In genomic region chr7:158731761-158732160, GRCh38 we compare ENCODE assay signal across 1 cellular context.
TF ChIP-seq lines count a peak whose summit lies in the region.

No MANE protein-coding gene starts in this region.

TF ChIP-seq in GM23338, 12 proteins besides CTCF, POLR2A, EP300 and RAD21:
- TF ChIP-seq JUNB (IDR thresholded peaks at IDR 0.05; ENCODE audit: unreplicated experiment): no peak
- TF ChIP-seq REST (IDR thresholded peaks at IDR 0.05; ENCODE audit: unreplicated experiment): no peak
- no peak for TF ChIP-seq POLR2AphosphoS5 (IDR thresholded peaks at IDR 0.05; ENCODE audit: low read depth)
- TF ChIP-seq ZNF462 (CRISPR knock-in tag; IDR thresholded peaks at IDR 0.05): no peak
- no peak for TF ChIP-seq ZNF331 (CRISPR knock-in tag; IDR thresholded peaks at IDR 0.05; ENCODE audit: low read depth)
- TF ChIP-seq STAT1 (IDR thresholded peaks at IDR 0.05; ENCODE audit: unreplicated experiment): no peak
- TF ChIP-seq CREB1 (CRISPR knock-in tag; IDR thresholded peaks at IDR 0.05; ENCODE audit: low read depth): no peak
- TF ChIP-seq NANOG (IDR thresholded peaks at IDR 0.05; ENCODE audit: borderline replicate concordance): no peak
- TF ChIP-seq EZH2 (IDR thresholded peaks at IDR 0.05; ENCODE audit: low read depth, unreplicated experiment): no peak
- no peak for TF ChIP-seq ETS1 (IDR thresholded peaks at IDR 0.05)
- no peak for TF ChIP-seq EZH2phosphoT487 (IDR thresholded peaks at IDR 0.05; ENCODE audit: unreplicated experiment)
- no peak for TF ChIP-seq ZNF114 (CRISPR knock-in tag; IDR thresholded peaks at IDR 0.05)
TF ChIP-seq in GM23338: peak in this region for 0.
